19 cellular contexts compared by ENCODE assay signal in genomic region chr2:12381543-12382323, GRCh38.
"Had no signal": no experiment of that assay in that cellular context is flagged by ENCODE, and none has a peak within 500 bp of the region (broad histone marks: within the 10 kb centered on the region; RNA-seq: fewer than 3 reads in every experiment).

No MANE protein-coding gene starts in this region.

- H3K4me1 ChIP-seq: ascending aorta, esophagus muscularis mucosa, left ventricle myocardium inferior, prostate gland, right atrium auricular region, thyroid gland, vagina had no signal

- H3K27me3 Mint-ChIP-seq: activated naive CD4-positive, alpha-beta T cell treated with anti-CD3 and anti-CD28 coated beads, Interleukin-2, amount 10 ng/mL, durations not matched to agents 7 days and 5 days; central memory CD8-positive, alpha-beta T cell had no signal

- ATAC-seq: activated T-cell treated with anti-CD3 and anti-CD28 coated beads, Interleukin-2, amount 50 U/mL, for 4 hours had no signal

- DNase-seq: activated CD4-positive, alpha-beta T cell treated with anti-CD3 and anti-CD28 coated beads, Interleukin-2, amount 50 U/mL, for 1 hour; activated CD8-positive, alpha-beta memory T cell treated with anti-CD3 and anti-CD28 coated beads, Interleukin-2, amount 50 U/mL, for 4 hours; activated naive CD4-positive, alpha-beta T cell treated with anti-CD3 and anti-CD28 coated beads, Interleukin-2, amount 10 ng/mL, durations not matched to agents 7 days and 5 days; activated T-cell treated with anti-CD3 and anti-CD28 coated beads, Interleukin-2, amount 50 U/mL, for 4 hours; kidney glomerular epithelial cell; left ventricle myocardium inferior; mammary epithelial cell; stimulated activated CD4-positive, alpha-beta T cell treated with anti-CD3 and anti-CD28 coated beads, Interleukin-2, amount 100 ng/mL, for 24 hours; stimulated activated naive CD4-positive, alpha-beta T cell treated with Interleukin-2 at 50 U/mL for 16 hours; T-helper 1 cell; T-helper 9 cell; thyroid gland had no signal

- H3K27ac Mint-ChIP-seq: activated naive CD4-positive, alpha-beta T cell treated with anti-CD3 and anti-CD28 coated beads, Interleukin-2, amount 10 ng/mL, durations not matched to agents 7 days and 5 days had no signal

- H3K36me3 Mint-ChIP-seq: activated naive CD4-positive, alpha-beta T cell treated with anti-CD3 and anti-CD28 coated beads, Interleukin-2, amount 10 ng/mL, durations not matched to agents 7 days and 5 days had no signal

- H3K27ac ChIP-seq: ascending aorta, coronary artery, esophagus muscularis mucosa, left ventricle myocardium inferior, prostate gland, right atrium auricular region, thyroid gland, vagina had no signal

- H3K36me3 ChIP-seq: ascending aorta, esophagus muscularis mucosa, left ventricle myocardium inferior, prostate gland, right atrium auricular region, thyroid gland, vagina had no signal

- H3K4me3 ChIP-seq: ascending aorta, coronary artery, esophagus muscularis mucosa, left ventricle myocardium inferior, prostate gland, right atrium auricular region, thyroid gland, vagina had no signal

- H3K9me3 Mint-ChIP-seq: activated naive CD4-positive, alpha-beta T cell treated with anti-CD3 and anti-CD28 coated beads, Interleukin-2, amount 10 ng/mL, durations not matched to agents 7 days and 5 days; activated T-cell treated with anti-CD3 and anti-CD28 coated beads, Interleukin-2, amount 50 U/mL, for 4 hours; central memory CD8-positive, alpha-beta T cell had no signal

- H3K4me1 Mint-ChIP-seq: activated naive CD4-positive, alpha-beta T cell treated with anti-CD3 and anti-CD28 coated beads, Interleukin-2, amount 10 ng/mL, durations not matched to agents 7 days and 5 days; central memory CD8-positive, alpha-beta T cell had no signal

- H3K4me3 Mint-ChIP-seq: activated naive CD4-positive, alpha-beta T cell treated with anti-CD3 and anti-CD28 coated beads, Interleukin-2, amount 10 ng/mL, durations not matched to agents 7 days and 5 days; activated T-cell treated with anti-CD3 and anti-CD28 coated beads, Interleukin-2, amount 50 U/mL, for 4 hours; central memory CD8-positive, alpha-beta T cell had no signal

- H3K9me3 ChIP-seq: ascending aorta, esophagus muscularis mucosa, prostate gland, right atrium auricular region, thyroid gland, vagina had no signal

- H3K27me3 ChIP-seq: ascending aorta, esophagus muscularis mucosa, right atrium auricular region, thyroid gland, vagina had no signal
